In genomic region chr15:23687143-23687470, GRCh38 we compare ENCODE assay signal across 9 cellular contexts. TPM values are rescaled to one million over a fixed set of nuclear protein-coding genes. Genes with fewer than 3 reads are reported as not detected.
A peak's percentile ranks its signal among the peaks of the same experiment; 100 is the strongest.
DNase-seq lines count a peak whose midpoint lies in the region; ATAC-seq, FAIRE-seq and TF ChIP-seq lines count a peak whose summit lies in the region.
"Had no signal": no experiment of that assay in that cellular context is flagged by ENCODE, and none has a peak within 500 bp of the region (broad histone marks: within the 10 kb centered on the region; RNA-seq: fewer than 3 reads in every experiment).

A gene with protein sequence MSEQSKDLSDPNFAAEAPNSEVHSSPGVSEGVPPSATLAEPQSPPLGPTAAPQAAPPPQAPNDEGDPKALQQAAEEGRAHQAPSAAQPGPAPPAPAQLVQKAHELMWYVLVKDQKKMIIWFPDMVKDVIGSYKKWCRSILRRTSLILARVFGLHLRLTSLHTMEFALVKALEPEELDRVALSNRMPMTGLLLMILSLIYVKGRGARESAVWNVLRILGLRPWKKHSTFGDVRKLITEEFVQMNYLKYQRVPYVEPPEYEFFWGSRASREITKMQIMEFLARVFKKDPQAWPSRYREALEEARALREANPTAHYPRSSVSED (minus strand): TSS chr15:23687305. CDS start chr15:23687217, 88 bp downstream.

- H3K79me2 ChIP-seq in K562 (ENCODE audit: control insufficient read depth, insufficient read depth, low read length): no peaks in the 10 kb centered on the region

- TF ChIP-seq EP300 in K562 (IDR thresholded peaks at IDR 0.05; ENCODE audit: low read length): no peak

- no peaks in the 10 kb centered on the region for H3K9me1 ChIP-seq in K562 (ENCODE audit: control insufficient read depth, insufficient read depth, low read length)

- peak; percentile 73 for DNase-seq in DMS 273 (lab: John Stamatoyannopoulos, UW; ENCODE audit: unreplicated experiment)
- no peak for DNase-seq in DMS 273 treated with DMSO at 0.1 percent for 48 hours (lab: John Stamatoyannopoulos, UW)
- DNase-seq in K562 (ENCODE audit: extremely low read depth in 1 of 4, low spot score in 3 of 4): peak; percentile 50 to 75 (median 68)
- DNase-seq in DMS79 (lab: John Stamatoyannopoulos, UW): no peak

- no TSS peak for BruUV-seq in K562 (replicated peaks; lab: Mats Ljungman, UMichigan)

- H3K27ac ChIP-seq in K562 (ENCODE audit: extremely low read depth, low read depth, low read length) (no peak within 1 kb of the TSS), iPS-20b (ENCODE audit: low read length) (no peak within 1 kb of the TSS), skin epidermis (peak within 1 kb of the TSS in 2 of 21 experiments; percentile 47 to 65)
- H3K27ac ChIP-seq: 22Rv1 had no signal

- CTCF ChIA-PET in K562 (lab: Yijun Ruan, JAX; ENCODE audit: low intra/inter-chr PET ratio): no interaction called here

- H3K4me3 ChIP-seq in K562 (peak within 1 kb of the TSS; percentile 27), iPS-20b (ENCODE audit: low read length) (peak within 1 kb of the TSS; percentile 67), skin epidermis (peak within 1 kb of the TSS; percentile 21 to 50 (median 25))

- FAIRE-seq in K562 (lab: Jason Lieb, UNC): no peak

- 15% methylated on average over 23 of the region's 38 CpGs for WGBS in K562 (ENCODE audit: insufficient coverage, low coverage, missing lambda C conversion rate)

- H3K9me3 ChIP-seq in K562 (replicated peaks; ENCODE audit: control insufficient read depth, insufficient read depth, low read depth, low read length): no peaks in the 10 kb centered on the region
- peaks cover 24% of the 10 kb centered on the region for H3K9me3 ChIP-seq in iPS-20b (ENCODE audit: insufficient read depth, low read depth, low read length)

- no peaks in the 10 kb centered on the region for H4K20me1 ChIP-seq in K562 (replicated peaks; ENCODE audit: control insufficient read depth, insufficient read depth, low read length)

- H3K9ac ChIP-seq in K562 (ENCODE audit: insufficient read depth in 1 of 2, low read depth in 2 of 2, low read length in 2 of 2): peak within 1 kb of the TSS in 1 of 2 experiments; percentile 52; a peak in 1 of 4 replicates
- H3K9ac ChIP-seq in iPS-20b (ENCODE audit: low read depth, low read length): peak within 1 kb of the TSS; percentile 48; the same call in 1 of the 2 replicates

- H3K36me3 ChIP-seq in K562 (ENCODE audit: control insufficient read depth, insufficient read depth, low read length) (no peaks in the 10 kb centered on the region), iPS-20b (ENCODE audit: insufficient read depth, low read depth, low read length) (no peaks in the 10 kb centered on the region)

- H3K4me2 ChIP-seq in K562 (ENCODE audit: insufficient read depth, low read length): peak within 1 kb of the TSS; percentile 37

- in situ Hi-C loops in K562 (cut with MboI): no loop called here

- peaks cover 0 to 9% of the 10 kb centered on the region in 2 experiments; a peak in 2 of 5 replicates for H3K4me1 ChIP-seq in K562 (replicated peaks in 1 of 2; ENCODE audit: control insufficient read depth in 2 of 2, insufficient read depth in 2 of 2, low read length in 2 of 2)
- H3K4me1 ChIP-seq in iPS-20b (ENCODE audit: insufficient read depth, low read length): no peaks in the 10 kb centered on the region

- intact Hi-C loops in K562 (cut with micrococcal nuclease): no loop called here

- peak within 1 kb of the TSS; percentile 55; the same call in 1 of the 2 replicates for H2AFZ ChIP-seq in K562 (ENCODE audit: low read depth, low read length)

- ATAC-seq in K562: peak; percentile 88
- ATAC-seq in HG02623 (IDR thresholded peaks at IDR 0.05; ENCODE audit: unreplicated experiment): no peak
- ATAC-seq in HG03039 (IDR thresholded peaks at IDR 0.05; ENCODE audit: unreplicated experiment): no peak

- TF ChIP-seq RAD21 in K562 (CRISPR knock-in tag; conservative IDR thresholded peaks at IDR 0.05 in 1 of 2, IDR thresholded peaks at IDR 0.05 in 1 of 2): no peak

- TF ChIP-seq CTCF in K562 (IDR thresholded peaks at IDR 0.05 in 2 of 3, conservative IDR thresholded peaks at IDR 0.05 in 1 of 3; ENCODE audit: insufficient read depth in 2 of 3, low read depth in 1 of 3, low read length in 3 of 3): no peak

- peaks cover 0 to 8% of the 10 kb centered on the region in 2 experiments; a peak in 2 of 5 replicates for H3K27me3 ChIP-seq in K562 (ENCODE audit: control insufficient read depth in 2 of 2, insufficient read depth in 2 of 2, low read length in 2 of 2)
- H3K27me3 ChIP-seq in iPS-20b (ENCODE audit: insufficient read depth, low read length): no peaks in the 10 kb centered on the region

- no peak for TF ChIP-seq POLR2A in K562 (conservative IDR thresholded peaks at IDR 0.05)

- POLR2A ChIA-PET in K562 (lab: Yijun Ruan, JAX): no interaction called here

TF ChIP-seq in K562, 482 proteins besides CTCF, POLR2A, EP300 and RAD21 (continues in another document):
- no peak for TF ChIP-seq CHD2 (IDR thresholded peaks at IDR 0.05; ENCODE audit: low read depth, low read length)
- no peak for TF ChIP-seq KAT8 (IDR thresholded peaks at IDR 0.05; ENCODE audit: low read depth)
- TF ChIP-seq SPI1 (IDR thresholded peaks at IDR 0.05; ENCODE audit: borderline replicate concordance, low read depth, low read length): peak; percentile 77; the same call in 1 of the 2 replicates
- TF ChIP-seq SOX6 (IDR thresholded peaks at IDR 0.05): no peak
- TF ChIP-seq L3MBTL2 (IDR thresholded peaks at IDR 0.05): 0 out of 2 replicates have a peak, but pooled peaks have one; percentile 46
- TF ChIP-seq POLR2G (IDR thresholded peaks at IDR 0.05; ENCODE audit: low read depth, low read length): 0 out of 2 replicates have a peak, but pooled peaks have one; percentile 27
- TF ChIP-seq RBFOX2 (IDR thresholded peaks at IDR 0.05; ENCODE audit: low read depth, low read length): peak; percentile 36; the same call in 1 of the 2 replicates
- TF ChIP-seq, protein P1, sequence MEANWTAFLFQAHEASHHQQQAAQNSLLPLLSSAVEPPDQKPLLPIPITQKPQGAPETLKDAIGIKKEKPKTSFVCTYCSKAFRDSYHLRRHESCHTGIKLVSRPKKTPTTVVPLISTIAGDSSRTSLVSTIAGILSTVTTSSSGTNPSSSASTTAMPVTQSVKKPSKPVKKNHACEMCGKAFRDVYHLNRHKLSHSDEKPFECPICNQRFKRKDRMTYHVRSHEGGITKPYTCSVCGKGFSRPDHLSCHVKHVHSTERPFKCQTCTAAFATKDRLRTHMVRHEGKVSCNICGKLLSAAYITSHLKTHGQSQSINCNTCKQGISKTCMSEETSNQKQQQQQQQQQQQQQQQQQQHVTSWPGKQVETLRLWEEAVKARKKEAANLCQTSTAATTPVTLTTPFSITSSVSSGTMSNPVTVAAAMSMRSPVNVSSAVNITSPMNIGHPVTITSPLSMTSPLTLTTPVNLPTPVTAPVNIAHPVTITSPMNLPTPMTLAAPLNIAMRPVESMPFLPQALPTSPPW (CRISPR knock-in tag; IDR thresholded peaks at IDR 0.05): peak; percentile 52; the same call in 1 of the 2 replicates
- TF ChIP-seq NRF1 (conservative IDR thresholded peaks at IDR 0.05 in 1 of 2, IDR thresholded peaks at IDR 0.05 in 1 of 2): peak; percentile 70 to 78
- TF ChIP-seq, protein P2, sequence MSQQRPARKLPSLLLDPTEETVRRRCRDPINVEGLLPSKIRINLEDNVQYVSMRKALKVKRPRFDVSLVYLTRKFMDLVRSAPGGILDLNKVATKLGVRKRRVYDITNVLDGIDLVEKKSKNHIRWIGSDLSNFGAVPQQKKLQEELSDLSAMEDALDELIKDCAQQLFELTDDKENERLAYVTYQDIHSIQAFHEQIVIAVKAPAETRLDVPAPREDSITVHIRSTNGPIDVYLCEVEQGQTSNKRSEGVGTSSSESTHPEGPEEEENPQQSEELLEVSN (IDR thresholded peaks at IDR 0.05; ENCODE audit: borderline replicate concordance in 1 of 2, extremely low read depth in 1 of 2, insufficient read depth in 1 of 2, insufficient read length in 1 of 2, low read depth in 1 of 2, low read length in 1 of 2, poor library complexity in 1 of 2, severe bottlenecking in 1 of 2): peak in 1 of 2 experiments; percentile 45
- TF ChIP-seq GABPA (tag; conservative IDR thresholded peaks at IDR 0.05; ENCODE audit: low read depth): peak; percentile 53; the same call in 1 of the 2 replicates
- TF ChIP-seq MEF2D (tag; conservative IDR thresholded peaks at IDR 0.05; ENCODE audit: low read depth): no peak

RNA-seq across cellular contexts. Expression of the gene that starts here (rescaled TPM):
- total RNA-seq in K562 (2011; cell fraction: chromatin; rRNA removed; ENCODE audit: low replicate concordance): 1.1 TPM in 2 replicates
- total RNA-seq in K562 (2011; cell fraction: nucleolus; rRNA removed): 2.2 and 2.5 TPM in 2 replicates
- total RNA-seq in K562 (2011; cell fraction: nucleoplasm; rRNA removed): 1.6 and 1.8 TPM in 2 replicates
- total RNA-seq in K562 (2014; rRNA removed) (5.7 and 6.0 TPM in 2 replicates), K562 (2014; rRNA removed; fragmentation: Illumina TruSeq; extraction: Trizol) (0.93 and 1.2 TPM in 2 replicates), K562 (2015; rRNA removed; fragmentation: Illumina TruSeq; extraction: Trizol) (2.6 and 3.1 TPM in 2 replicates), K562 (2021) (3.1 and 3.8 TPM in 2 replicates)
- polyA plus RNA-seq in K562 (2011; rRNA removed) (0.14 and 2.1 TPM in 2 replicates), K562 (2014; fragmentation: Illumina TruSeq; extraction: Trizol) (1.3 and 1.7 TPM in 2 replicates), K562 (2014; fragmentation: Nextera tagmentation; extraction: Ambion mirVana) (under 1 TPM; 0.52 to 0.69 TPM), K562 (2014; rRNA removed) (2.4 and 3.6 TPM in 2 replicates)
- polyA plus RNA-seq in K562 (2011; cell fraction: cytosol; rRNA removed): 0.44 and 5.8 TPM in 2 replicates
- 0.70 TPM in 1 of 2 replicates, not detected in the other for polyA plus RNA-seq in K562 (2011; cell fraction: nucleus; rRNA removed)
- polyA plus RNA-seq in K562 (2012): 5.1 and 9.2 TPM in 2 replicates
- polyA minus RNA-seq in K562 (2011; rRNA and poly(A)+ RNA removed): 0.18 and 1.2 TPM in 2 replicates
- polyA minus RNA-seq in K562 (2011; cell fraction: cytosol; rRNA and poly(A)+ RNA removed): 0.95 TPM in 1 of 2 replicates, not detected in the other
- polyA minus RNA-seq in K562 (2011; cell fraction: nucleus; rRNA and poly(A)+ RNA removed): 0.40 TPM in 1 of 2 replicates, not detected in the other

Comparison
In these comparisons a context has a peak if more than half of its experiments do, and no peak if none do; other contexts are left out.
1. DNase-seq: peak in DMS 273 (single experiment) and K562 (4 of 4); none in DMS 273 treated with DMSO at 0.1 percent for 48 hours (single experiment) and DMS79 (single experiment).
2. Peak in every context shown above with its lines, with median percentiles within 50 percentile points of each other: H3K4me3 ChIP-seq.